15 cellular contexts compared by ENCODE assay signal in genomic region chr11:71789444-71790196, GRCh38. TPM values are rescaled to one million over a fixed set of nuclear protein-coding genes. Genes with fewer than 3 reads are reported as not detected.
"Had no signal": no experiment of that assay in that cellular context is flagged by ENCODE, and none has a peak within 500 bp of the region (broad histone marks: within the 10 kb centered on the region; RNA-seq: fewer than 3 reads in every experiment).

No MANE protein-coding gene starts in this region.

RNA-seq across cellular contexts. Expression of gene DEFB108B, which starts 43.4 kb away (rescaled TPM):
- total RNA-seq: activated CD8-positive, alpha-beta T cell treated with anti-CD3 and anti-CD28 coated beads, Interleukin-2, amount 10 ng/mL, durations not matched to agents 7 days and 5 days; activated T-helper 1 cell treated with anti-CD3 and anti-CD28 coated beads, Interleukin-12 subunit alpha, Interleukin-12 subunit beta, Interleukin-2, Interleukin-4 antibody, amounts not matched to agents 30 ng/mL and 10 ng/mL and 1 ng/mL, durations not matched to agents 14 hours and 24 hours and 36 hours; cardiac septum; endothelial cell of umbilical vein; gastrocnemius medialis; kidney epithelial cell; liver; mesothelial cell of epicardium; myocyte; right cardiac atrium; spleen; T-helper 1 cell treated with Interleukin-12 subunit alpha and Interleukin-12 subunit beta and Interleukin-4 antibody, amounts not matched to agents 30 ng/mL and 1 ng/mL, for 36 hours; transverse colon; WTC11 had no signal
- polyA plus RNA-seq: adipose tissue, endothelial cell of umbilical vein, liver, right cardiac atrium, spleen had no signal
